In genomic region chr9:128845186-128845931, GRCh38 we compare ENCODE assay signal across 1 cellular context.
TF ChIP-seq lines count a peak whose summit lies in the region.

No MANE protein-coding gene starts in this region.

TF ChIP-seq in H1, 55 proteins besides CTCF, POLR2A, EP300 and RAD21:
- TF ChIP-seq NRF1 (IDR thresholded peaks at IDR 0.05; ENCODE audit: low read depth, low read length) (no peak), HDAC2 (IDR thresholded peaks at IDR 0.05; ENCODE audit: borderline replicate concordance in 1 of 2, low read depth in 2 of 2, low read length in 2 of 2) (no peak), TEAD4 (IDR thresholded peaks at IDR 0.05; ENCODE audit: low read depth, low read length) (peak; percentile 61; the same call in 1 of the 2 replicates), FOSL1 (IDR thresholded peaks at IDR 0.05; ENCODE audit: insufficient read depth, low read depth, low read length) (no peak), SAP30 (IDR thresholded peaks at IDR 0.05; ENCODE audit: insufficient read depth, insufficient replicate concordance, low read length) (no peak)
